8 cellular contexts compared by ENCODE assay signal in genomic region chr18:3499498-3499897, GRCh38. TPM values are rescaled to one million over a fixed set of nuclear protein-coding genes. Genes with fewer than 3 reads are reported as not detected.
DNase-seq lines count a peak whose midpoint lies in the region; ATAC-seq, FAIRE-seq and TF ChIP-seq lines count a peak whose summit lies in the region.

No MANE protein-coding gene starts in this region.

- TF ChIP-seq CTCF in foreskin keratinocyte (conservative IDR thresholded peaks at IDR 0.05) (no peak), psoas muscle (IDR thresholded peaks at IDR 0.05) (no peak)

- no peaks in the 10 kb centered on the region for H3K27me3 ChIP-seq in SJSA1 (replicated peaks)
- peaks cover 6% of the 10 kb centered on the region for H3K27me3 ChIP-seq in foreskin keratinocyte
- peaks cover 0 to 25% (median 5%) of the 10 kb centered on the region in 3 donors for H3K27me3 ChIP-seq in psoas muscle (ENCODE audit: insufficient read depth in 3 of 3, low read length in 2 of 3)

- ATAC-seq in foreskin keratinocyte, result peak; percentile 16
- no peak for ATAC-seq in psoas muscle

- no peaks in the 10 kb centered on the region for H3K9me3 ChIP-seq in ES-I3 (ENCODE audit: control insufficient read depth, insufficient read depth, low read length)
- H3K9me3 ChIP-seq in SJSA1 (replicated peaks), result no peaks in the 10 kb centered on the region
- no peaks in the 10 kb centered on the region for H3K9me3 ChIP-seq in psoas muscle

- no peak overlapping the region for H3K27ac ChIP-seq in SJSA1
- no peak overlapping the region for H3K27ac ChIP-seq in foreskin keratinocyte
- H3K27ac ChIP-seq in psoas muscle, result no peak overlapping the region

- WGBS in psoas muscle, 3 donors, result 50 to 54% (median 50%) methylated on average over 10 of the region's 10 CpGs

- peaks cover 9% of the 10 kb centered on the region for H3K4me1 ChIP-seq in ES-I3 (ENCODE audit: insufficient read depth, low read length)
- H3K4me1 ChIP-seq in SJSA1 (replicated peaks), result peaks cover 16% of the 10 kb centered on the region
- H3K4me1 ChIP-seq in foreskin keratinocyte, result no peaks in the 10 kb centered on the region
- H3K4me1 ChIP-seq in psoas muscle, result peaks cover 5% of the 10 kb centered on the region

- DNase-seq in SJSA1 (ENCODE audit: low read depth in 1 of 2, low spot score in 2 of 2), result no peak
- no peak for DNase-seq in foreskin keratinocyte
- no peak for DNase-seq in psoas muscle
- DNase-seq in NCI-H345 treated with DMSO at 0.1 percent for 48 hours (lab: John Stamatoyannopoulos, UW; ENCODE audit: unreplicated experiment), result no peak
- DNase-seq in H54 (ENCODE audit: insufficient read length, low spot score), result no peak
- no peak for DNase-seq in H4 (ENCODE audit: low spot score)
- no peak for DNase-seq in AML-193 (lab: John Stamatoyannopoulos, UW)

- H3K4me3 ChIP-seq in SJSA1, result peak overlapping the region; percentile 32; the same call in 1 of the 2 replicates
- peak overlapping the region; percentile 63 for H3K4me3 ChIP-seq in psoas muscle

- H3K9ac ChIP-seq in ES-I3 (ENCODE audit: low read depth, low read length), result peak overlapping the region; percentile 49

- intact Hi-C loops in psoas muscle (cut with DNase I), result no loop called here

- H3K36me3 ChIP-seq in ES-I3 (ENCODE audit: insufficient read depth, low read length) (no peaks in the 10 kb centered on the region), SJSA1 (no peaks in the 10 kb centered on the region), psoas muscle (ENCODE audit: insufficient read depth in 1 of 2, low read depth in 1 of 2) (no peaks in the 10 kb centered on the region)

- TF ChIP-seq POLR2A in H54 (IDR thresholded peaks at IDR 0.05; ENCODE audit: low read depth, low read length), result no peak

- FAIRE-seq in H54 (lab: Jason Lieb, UNC), result no peak

RNA-seq across cellular contexts. Expression of gene TGIF1, which starts 49.5 kb away (rescaled TPM):
- total RNA-seq in SJSA1 (2014; rRNA removed; shearing (Covaris generic)), result 37.5 and 41.9 TPM in 2 replicates
- total RNA-seq in foreskin keratinocyte, result 80.1 and 83.4 TPM in 2 replicates
- polyA plus RNA-seq in foreskin keratinocyte, result 48.7 and 55.4 TPM in 2 replicates
- total RNA-seq in psoas muscle, result 10 to 100 TPM; 18.2 to 81.2 (median 61.5) TPM
- polyA plus RNA-seq in psoas muscle, result 100 to 1,000 TPM in 1 of 3 donors, 10 to 100 TPM in 2; 18.7 to 200 (median 22.5) TPM
- 126 and 127 TPM in 2 replicates for total RNA-seq in H4 (2014; rRNA removed; shearing (Covaris generic))
